32 cellular contexts compared by ENCODE assay signal in genomic region chr5:149672701-149673455, GRCh38. TPM values are rescaled to one million over a fixed set of nuclear protein-coding genes. Genes with fewer than 3 reads are reported as not detected.
DNase-seq lines count a peak whose midpoint lies in the region; FAIRE-seq and TF ChIP-seq lines count a peak whose summit lies in the region.
"Had no signal": no experiment of that assay in that cellular context is flagged by ENCODE, and none has a peak within 500 bp of the region (broad histone marks: within the 10 kb centered on the region; RNA-seq: fewer than 3 reads in every experiment).

No MANE protein-coding gene starts in this region.

- no peak overlapping the region for H3K27ac Mint-ChIP-seq in activated naive CD8-positive, alpha-beta T cell treated with anti-CD3 and anti-CD28 coated beads for 36 hours
- H3K27ac Mint-ChIP-seq: activated naive CD8-positive, alpha-beta T cell treated with anti-CD3 and anti-CD28 coated beads, Interleukin-2, amount 10 ng/mL, durations not matched to agents 7 days and 5 days; CD4-positive, alpha-beta T cell; stimulated activated naive CD8-positive, alpha-beta T cell treated with anti-CD3 and anti-CD28 coated beads, Interleukin-15, Interleukin-2, amounts not matched to agents 100 ng/mL and 50 ng/mL, for 24 hours had no signal

- no peak overlapping the region for H3K4me3 Mint-ChIP-seq in activated naive CD8-positive, alpha-beta T cell treated with anti-CD3 and anti-CD28 coated beads for 36 hours
- H3K4me3 Mint-ChIP-seq: activated naive CD8-positive, alpha-beta T cell treated with anti-CD3 and anti-CD28 coated beads, Interleukin-2, amount 10 ng/mL, durations not matched to agents 7 days and 5 days; CD4-positive, alpha-beta T cell; stimulated activated naive CD8-positive, alpha-beta T cell treated with anti-CD3 and anti-CD28 coated beads, Interleukin-15, Interleukin-2, amounts not matched to agents 100 ng/mL and 50 ng/mL, for 24 hours had no signal

- CTCF ChIA-PET in endothelial cell of umbilical vein (lab: Charles Lee): interaction anchor here (0.9 to 1.2 kb wide), 2 partner anchors 9 to 129 kb away, joined by 3 to 5 read pairs; no protein-coding TSS in a partner anchor

- H3K27me3 ChIP-seq in endothelial cell of umbilical vein (ENCODE audit: control insufficient read depth in 2 of 2, insufficient read depth in 2 of 2, low read length in 2 of 2) (peaks cover 8 to 9% of the 10 kb centered on the region in 2 experiments), transverse colon (no peaks in the 10 kb centered on the region)
- H3K27me3 ChIP-seq: MG63, right atrium auricular region had no signal

- H3K4me1 ChIP-seq in endothelial cell of umbilical vein (ENCODE audit: control insufficient read depth, extremely low read depth, insufficient read depth, low read length) (no peaks in the 10 kb centered on the region), transverse colon (peaks cover 4 to 46% (median 35%) of the 10 kb centered on the region in 4 donors)

- no peak overlapping the region for H3K27ac ChIP-seq in endothelial cell of umbilical vein (ENCODE audit: insufficient read depth, low read depth, low read length)
- H3K27ac ChIP-seq in transverse colon: peak overlapping the region; percentile 71 to 85 (median 80)
- H3K27ac ChIP-seq: A549, left ventricle myocardium inferior, right atrium auricular region, thoracic aorta had no signal

- H3K4me2 ChIP-seq in endothelial cell of umbilical vein (ENCODE audit: insufficient read depth, low read length): no peak overlapping the region
- H3K4me2 ChIP-seq: A549 had no signal

- intact Hi-C loops in endothelial cell of umbilical vein (cut with micrococcal nuclease) (no loop called here), transverse colon (cut with DNase I; ENCODE audit: low total_unique reads) (no loop called here)

- no peaks in the 10 kb centered on the region for H3K9me1 ChIP-seq in endothelial cell of umbilical vein (replicated peaks; ENCODE audit: control insufficient read depth, extremely low read depth, insufficient read depth, low read length)

- dilution Hi-C loops in endothelial cell of umbilical vein (cut with MboI; ENCODE audit: extremely low pct_ligation_motif_present, low sequenced_read_pairs): no loop called here

- FAIRE-seq in endothelial cell of umbilical vein (lab: Jason Lieb, UNC): no peak
- FAIRE-seq: A549, bronchial epithelial cell, small intestine, urothelium cell line had no signal

- no peaks in the 10 kb centered on the region for H3K79me2 ChIP-seq in endothelial cell of umbilical vein (ENCODE audit: control insufficient read depth, insufficient read depth, low read length)

- peaks cover 4% of the 10 kb centered on the region for H3K9me3 Mint-ChIP-seq in activated naive CD8-positive, alpha-beta T cell treated with anti-CD3 and anti-CD28 coated beads for 36 hours

- H3K4me3 ChIP-seq in endothelial cell of umbilical vein (replicated peaks in 1 of 3; ENCODE audit: insufficient read depth in 1 of 3, low read depth in 1 of 3, low read length in 3 of 3) (no peak overlapping the region), transverse colon (no peak overlapping the region)
- H3K4me3 ChIP-seq: A549, left ventricle myocardium inferior, MG63, right atrium auricular region, thoracic aorta had no signal

- TF ChIP-seq POLR2A in endothelial cell of umbilical vein (IDR thresholded peaks at IDR 0.05; ENCODE audit: low read depth, low read length) (no peak), transverse colon (IDR thresholded peaks at IDR 0.05) (no peak)

- DNase-seq in NCI-H748 (lab: John Stamatoyannopoulos, UW; ENCODE audit: unreplicated experiment) (peak; percentile 28), NCI-H748 treated with DMSO at 0.1 percent for 48 hours (lab: John Stamatoyannopoulos, UW) (no peak), NCI-H345 treated with DMSO at 0.1 percent for 48 hours (lab: John Stamatoyannopoulos, UW; ENCODE audit: unreplicated experiment) (peak; percentile 88), endothelial cell of umbilical vein (ENCODE audit: low read depth, low spot score) (peak; percentile 49), transverse colon (no peak), NCI-H524 (lab: John Stamatoyannopoulos, UW) (no peak), kidney glomerular epithelial cell (lab: John Stamatoyannopoulos, UW) (no peak)
- DNase-seq in activated naive CD8-positive, alpha-beta T cell treated with anti-CD3 and anti-CD28 coated beads for 36 hours: no peak
- DNase-seq: activated CD4-positive, alpha-beta T cell treated with anti-CD3 and anti-CD28 coated beads, Interleukin-2, amount 50 U/mL, for 1 hour; activated CD4-positive, CD25-positive, alpha-beta regulatory T cell; activated effector memory CD4-positive, alpha-beta T cell treated with anti-CD3 and anti-CD28 coated beads, Interleukin-2, amount 50 U/mL, for 16 hours; activated naive CD8-positive, alpha-beta T cell treated with anti-CD3 and anti-CD28 coated beads, Interleukin-2, amount 10 ng/mL, durations not matched to agents 7 days and 5 days; activated T-cell treated with anti-CD3 and anti-CD28 coated beads, Interleukin-2, amount 50 U/mL, for 1 hour; aorta; CD4-positive, alpha-beta T cell; effector memory CD4-positive, alpha-beta T cell; glutamatergic neuron; GOT3; KBM-7; left ventricle myocardium inferior; MG63; NCI-H1436; NCI-H524 treated with DMSO at 0.1 percent for 48 hours; small intestine; stimulated activated CD4-positive, alpha-beta T cell treated with anti-CD3 and anti-CD28 coated beads, Interleukin-2, amount 100 ng/mL, for 24 hours; T-helper 1 cell had no signal

- H3K36me3 Mint-ChIP-seq in activated naive CD8-positive, alpha-beta T cell treated with anti-CD3 and anti-CD28 coated beads for 36 hours: peaks cover 2% of the 10 kb centered on the region
- H3K36me3 Mint-ChIP-seq: activated naive CD8-positive, alpha-beta T cell treated with anti-CD3 and anti-CD28 coated beads, Interleukin-2, amount 10 ng/mL, durations not matched to agents 7 days and 5 days had no signal

- H3K4me1 Mint-ChIP-seq in activated naive CD8-positive, alpha-beta T cell treated with anti-CD3 and anti-CD28 coated beads for 36 hours: no peaks in the 10 kb centered on the region
- H3K4me1 Mint-ChIP-seq: activated naive CD8-positive, alpha-beta T cell treated with anti-CD3 and anti-CD28 coated beads, Interleukin-2, amount 10 ng/mL, durations not matched to agents 7 days and 5 days had no signal

- no peak for TF ChIP-seq EP300 in transverse colon (IDR thresholded peaks at IDR 0.05; ENCODE audit: low read depth)

- H4K20me1 ChIP-seq in endothelial cell of umbilical vein (replicated peaks; ENCODE audit: control insufficient read depth, extremely low read depth, insufficient read depth, low read length): no peaks in the 10 kb centered on the region

- TF ChIP-seq CTCF in endothelial cell of umbilical vein (IDR thresholded peaks at IDR 0.05; ENCODE audit: extremely low read depth in 1 of 2, insufficient read depth in 1 of 2, low read depth in 1 of 2, low read length in 2 of 2) (no peak), transverse colon (IDR thresholded peaks at IDR 0.05) (no peak)

- H3K9me3 ChIP-seq in endothelial cell of umbilical vein (replicated peaks; ENCODE audit: control insufficient read depth, insufficient read depth, low read length) (no peaks in the 10 kb centered on the region), transverse colon (peaks cover 0 to 4% of the 10 kb centered on the region in 2 donors)
- H3K9me3 ChIP-seq: A549, right atrium auricular region had no signal

- peaks cover 4% of the 10 kb centered on the region for H3K27me3 Mint-ChIP-seq in activated naive CD8-positive, alpha-beta T cell treated with anti-CD3 and anti-CD28 coated beads for 36 hours

- POLR2A ChIA-PET in endothelial cell of umbilical vein (lab: Charles Lee): no interaction called here

- WGBS in transverse colon (ENCODE audit: low coverage in 1 of 2), 2 donors: 68 to 73% methylated on average over 7 of the region's 7 CpGs

- H3K9ac ChIP-seq in endothelial cell of umbilical vein (replicated peaks; ENCODE audit: extremely low read depth, insufficient read depth, low read length): no peak overlapping the region

- H3K36me3 ChIP-seq in endothelial cell of umbilical vein (ENCODE audit: control insufficient read depth in 2 of 2, extremely low read depth in 1 of 2, insufficient read depth in 2 of 2, low read length in 2 of 2): no peaks in the 10 kb centered on the region
- H3K36me3 ChIP-seq in transverse colon: no peaks in the 10 kb centered on the region
- H3K36me3 ChIP-seq: left ventricle myocardium inferior, MG63, right atrium auricular region, thoracic aorta had no signal

- BruUV-seq in endothelial cell of umbilical vein (replicated peaks; lab: Mats Ljungman, UMichigan): no TSS peak

- in situ Hi-C loops in transverse colon (cut with MboI; ENCODE audit: low pct_ligation_motif_present in 1 of 4, low pct_unique_long_range_greater_than_20kb in 1 of 4, low sequenced_read_pairs in 3 of 4): no loop called here

- no peak overlapping the region for H2AFZ ChIP-seq in endothelial cell of umbilical vein (ENCODE audit: low read depth, low read length)

TF ChIP-seq in endothelial cell of umbilical vein, 7 proteins besides CTCF, POLR2A, EP300 and RAD21:
- TF ChIP-seq EZH2 (IDR thresholded peaks at IDR 0.05; ENCODE audit: borderline replicate concordance, low read depth, low read length, severe bottlenecking) (no peak), MAX (IDR thresholded peaks at IDR 0.05; ENCODE audit: insufficient read depth, insufficient read length) (no peak), GATA2 (IDR thresholded peaks at IDR 0.05; ENCODE audit: insufficient read depth, insufficient read length, low read depth, low read length) (no peak), FOS (IDR thresholded peaks at IDR 0.05; ENCODE audit: borderline replicate concordance, insufficient read depth, low read length) (no peak), POLR2AphosphoS5 (IDR thresholded peaks at IDR 0.05; ENCODE audit: insufficient read depth, low read depth, low read length) (no peak), JUN (IDR thresholded peaks at IDR 0.05; ENCODE audit: borderline replicate concordance, insufficient read depth, insufficient read length, low read depth) (no peak), MYC (IDR thresholded peaks at IDR 0.05; ENCODE audit: low read depth, low read length) (no peak)

RNA-seq across cellular contexts. Expression of gene PPARGC1B, which starts 57.2 kb away (rescaled TPM):
- total RNA-seq in endothelial cell of umbilical vein (2.1 and 2.8 TPM in 2 replicates), transverse colon (100 to 1,000 TPM in 1 of 4 donors, 10 to 100 TPM in 3; 39.2 to 129 (median 58.3) TPM)
- 0.24 and 0.26 TPM in 2 replicates for polyA plus RNA-seq in endothelial cell of umbilical vein
- polyA plus RNA-seq in endothelial cell of umbilical vein (2011; cell fraction: cytosol; rRNA removed): 0.28 and 0.48 TPM in 2 replicates
- 1.3 and 1.6 TPM in 2 replicates for polyA plus RNA-seq in endothelial cell of umbilical vein (2011; cell fraction: nucleus; rRNA removed)
- polyA plus RNA-seq in endothelial cell of umbilical vein (2012): 1.00 and 1.2 TPM in 2 replicates
- polyA minus RNA-seq in endothelial cell of umbilical vein: 0.92 and 1.0 TPM in 2 replicates
- 2.7 TPM for polyA minus RNA-seq in endothelial cell of umbilical vein (2011; cell fraction: cytosol; rRNA and poly(A)+ RNA removed)
- 1.3 and 1.5 TPM in 2 replicates for polyA minus RNA-seq in endothelial cell of umbilical vein (2011; cell fraction: nucleus; rRNA and poly(A)+ RNA removed)
- 10 to 100 TPM; 10.6 to 10.9 TPM for total RNA-seq in activated naive CD8-positive, alpha-beta T cell treated with anti-CD3 and anti-CD28 coated beads for 36 hours

Comparison
In these comparisons a context has a peak if more than half of its experiments do, and no peak if none do; other contexts are left out.
1. DNase-seq: peak in NCI-H748 (single experiment), NCI-H345 treated with DMSO at 0.1 percent for 48 hours (single experiment) and endothelial cell of umbilical vein (single experiment); none in NCI-H748 treated with DMSO at 0.1 percent for 48 hours (single experiment), transverse colon (single experiment), activated naive CD8-positive, alpha-beta T cell treated with anti-CD3 and anti-CD28 coated beads for 36 hours (single experiment), NCI-H524 (0 of 2) and kidney glomerular epithelial cell (single experiment).